28 cellular contexts compared by ENCODE assay signal in the genomic region with DNA sequence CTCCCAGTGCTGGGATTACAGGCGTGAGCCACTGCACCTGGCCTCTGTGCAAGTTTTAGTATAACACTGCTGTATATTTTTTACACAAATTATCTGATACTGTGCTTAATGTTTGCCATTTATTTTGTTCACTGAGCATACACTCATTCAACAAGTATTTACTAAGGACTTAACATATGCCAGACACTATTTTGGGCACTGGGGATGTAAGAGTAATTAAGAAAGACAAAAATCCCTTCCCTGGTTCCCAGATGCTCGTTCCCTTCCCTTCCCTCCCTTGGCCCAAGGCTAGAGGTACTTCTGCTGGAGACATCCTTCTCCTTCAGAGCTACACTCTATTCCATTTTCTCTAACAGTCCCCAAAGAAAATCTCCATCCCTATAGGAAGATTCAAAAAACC.
"Had no signal": no experiment of that assay in that cellular context is flagged by ENCODE, and none has a peak within 500 bp of the region (broad histone marks: within the 10 kb centered on the region; RNA-seq: fewer than 3 reads in every experiment).

No MANE protein-coding gene starts in this region.

- H3K27ac Mint-ChIP-seq: immature natural killer cell; neural progenitor cell; progenitor cell of endocrine pancreas; stimulated activated effector memory CD8-positive, alpha-beta T cell treated with anti-CD3 and anti-CD28 coated beads, Interleukin-12 subunit alpha, Interleukin-12 subunit beta, amount 100 ng/mL, for 72 hours; stimulated activated naive CD8-positive, alpha-beta T cell treated with anti-CD3 and anti-CD28 coated beads, Interleukin-15, Interleukin-2, amounts not matched to agents 100 ng/mL and 50 ng/mL, for 24 hours had no signal

- H3K4me1 ChIP-seq: left lung, lower lobe of right lung, neural progenitor cell, right atrium auricular region, right lobe of liver, tibial artery, upper lobe of right lung had no signal

- H3K36me3 ChIP-seq: lower lobe of right lung, ovary, right atrium auricular region, right lobe of liver, suprapubic skin, thoracic aorta, tibial artery, upper lobe of right lung had no signal

- H3K27ac ChIP-seq: left lung, lower lobe of right lung, neural progenitor cell, neutrophil, ovary, right atrium auricular region, right lobe of liver, suprapubic skin, thoracic aorta, tibial artery, upper lobe of right lung had no signal

- H3K9me3 ChIP-seq: left lung, lower lobe of right lung, neutrophil, ovary, right atrium auricular region, right lobe of liver, suprapubic skin, thoracic aorta, tibial artery, upper lobe of right lung had no signal

- H3K4me3 Mint-ChIP-seq: immature natural killer cell; naive thymus-derived CD8-positive, alpha-beta T cell; nephron; neural progenitor cell; stimulated activated effector memory CD8-positive, alpha-beta T cell treated with anti-CD3 and anti-CD28 coated beads, Interleukin-12 subunit alpha, Interleukin-12 subunit beta, amount 100 ng/mL, for 72 hours; stimulated activated naive CD8-positive, alpha-beta T cell treated with anti-CD3 and anti-CD28 coated beads, Interleukin-15, Interleukin-2, amounts not matched to agents 100 ng/mL and 50 ng/mL, for 24 hours had no signal

- H3K36me3 Mint-ChIP-seq: immature natural killer cell had no signal

- H3K4me2 ChIP-seq: neural progenitor cell had no signal

- H3K4me3 ChIP-seq: left lung, lower lobe of right lung, neural progenitor cell, ovary, right atrium auricular region, right lobe of liver, skin epidermis, suprapubic skin, thoracic aorta, tibial artery, upper lobe of right lung had no signal

- ATAC-seq: left colon; left lung; lower lobe of right lung; naive thymus-derived CD8-positive, alpha-beta T cell; right lobe of liver; stimulated activated effector memory CD8-positive, alpha-beta T cell treated with anti-CD3 and anti-CD28 coated beads, Interleukin-12 subunit alpha, Interleukin-12 subunit beta, amount 100 ng/mL, for 72 hours; upper lobe of right lung had no signal

- DNase-seq: hypothalamus; immature natural killer cell; kidney; left colon; left lung; lower lobe of right lung; mammary epithelial cell; mesenchymal stem cell; naive thymus-derived CD8-positive, alpha-beta T cell; occipital lobe; ovary; right lobe of liver; stimulated activated CD4-positive, alpha-beta T cell treated with anti-CD3 and anti-CD28 coated beads, Interleukin-12 subunit alpha, Interleukin-12 subunit beta, amount 100 ng/mL, for 4 hours; stimulated activated CD4-positive, alpha-beta T cell treated with anti-CD3 and anti-CD28 coated beads, Interleukin-4, amount 100 ng/mL, for 24 hours; stimulated activated naive CD4-positive, alpha-beta T cell; tibial artery; trophoblast cell; upper lobe of right lung had no signal

- H3K27me3 Mint-ChIP-seq: naive thymus-derived CD8-positive, alpha-beta T cell; progenitor cell of endocrine pancreas; stimulated activated naive CD8-positive, alpha-beta T cell treated with anti-CD3 and anti-CD28 coated beads, Interleukin-15, Interleukin-2, amounts not matched to agents 100 ng/mL and 50 ng/mL, for 24 hours had no signal

- H2AFZ ChIP-seq: neural progenitor cell had no signal

- H3K27me3 ChIP-seq: left lung, neural progenitor cell, neutrophil, ovary, right atrium auricular region, right lobe of liver, suprapubic skin, tibial artery, upper lobe of right lung had no signal

- H3K9me3 Mint-ChIP-seq: immature natural killer cell; naive thymus-derived CD8-positive, alpha-beta T cell; nephron; neural progenitor cell; stimulated activated effector memory CD8-positive, alpha-beta T cell treated with anti-CD3 and anti-CD28 coated beads, Interleukin-12 subunit alpha, Interleukin-12 subunit beta, amount 100 ng/mL, for 72 hours; stimulated activated naive CD8-positive, alpha-beta T cell treated with anti-CD3 and anti-CD28 coated beads, Interleukin-15, Interleukin-2, amounts not matched to agents 100 ng/mL and 50 ng/mL, for 24 hours had no signal

- H3K9ac ChIP-seq: neural progenitor cell had no signal

- H3K4me1 Mint-ChIP-seq: immature natural killer cell; naive thymus-derived CD8-positive, alpha-beta T cell; nephron; neural progenitor cell; stimulated activated effector memory CD8-positive, alpha-beta T cell treated with anti-CD3 and anti-CD28 coated beads, Interleukin-12 subunit alpha, Interleukin-12 subunit beta, amount 100 ng/mL, for 72 hours had no signal
